In genomic region chr1:2376931-2377672, GRCh38 we compare ENCODE assay signal across 19 cellular contexts. TPM values are rescaled to one million over a fixed set of nuclear protein-coding genes. Genes with fewer than 3 reads are reported as not detected.
DNase-seq lines count a peak whose midpoint lies in the region; ATAC-seq, FAIRE-seq and TF ChIP-seq lines count a peak whose summit lies in the region.
"Had no signal": no experiment of that assay in that cellular context is flagged by ENCODE, and none has a peak within 500 bp of the region (broad histone marks: within the 10 kb centered on the region; RNA-seq: fewer than 3 reads in every experiment).

No MANE protein-coding gene starts in this region.

- H3K4me1 ChIP-seq in heart left ventricle (peaks cover 0 to 14% (median 8%) of the 10 kb centered on the region in 12 donors), H1 (replicated peaks in 1 of 4; ENCODE audit: control insufficient read depth in 3 of 4, insufficient read depth in 4 of 4, low read length in 3 of 4) (peaks cover 0 to 2% (median under 1%) of the 10 kb centered on the region in 4 experiments; a peak in 3 of 7 replicates), upper lobe of right lung (peaks cover 5% of the 10 kb centered on the region)

- POLR2A ChIA-PET in H1 (lab: Charles Lee; ENCODE audit: partially characterized antibody) = interaction anchor here (0.9 to 5.0 kb wide), 3 partner anchors 30 to 182 kb away, joined by 4 to 16 read pairs (median 4); partner anchors contain the start of gene FAAP20

- no peak for ATAC-seq in heart left ventricle
- no peak for ATAC-seq in upper lobe of right lung
- no peak for ATAC-seq in stimulated activated naive CD8-positive, alpha-beta T cell treated with anti-CD3 and anti-CD28 coated beads, Interleukin-15, Interleukin-2, amounts not matched to agents 100 U/mL and 50 U/mL, for 24 hours

- intact Hi-C loops in heart left ventricle (cut with DNase I) = loop anchor here in 2 of 10 donors (5.0 kb wide), 2 partner anchors 45 to 55 kb away; no protein-coding TSS in a partner anchor
- intact Hi-C loops in cardiac septum (cut with DNase I) = no loop called here
- intact Hi-C loops in upper lobe of right lung (cut with DNase I) = no loop called here

- H2BK5ac ChIP-seq in H1 (ENCODE audit: low read depth, low read length) = peak overlapping the region; percentile 52; the same call in 1 of the 2 replicates

- H4K8ac ChIP-seq in H1 (ENCODE audit: extremely low read depth, insufficient read depth, low read length) = no peak overlapping the region; the same call in 1 of the 2 replicates

- no peaks in the 10 kb centered on the region for H3K9me3 ChIP-seq in heart left ventricle
- H3K9me3 ChIP-seq in H1 (ENCODE audit: insufficient read depth in 2 of 2, low read depth in 1 of 2, low read length in 1 of 2) = no peaks in the 10 kb centered on the region
- H3K9me3 ChIP-seq in upper lobe of right lung = no peaks in the 10 kb centered on the region
- H3K9me3 ChIP-seq: Peyer's patch had no signal

- FAIRE-seq in H1 (lab: Jason Lieb, UNC) = no peak
- no peak for FAIRE-seq in urothelium cell line (lab: Jason Lieb, UNC)

- H3K36me3 ChIP-seq in heart left ventricle = peaks cover 0 to 3% (median 0%) of the 10 kb centered on the region in 9 donors
- H3K36me3 ChIP-seq in H1 (ENCODE audit: control insufficient read depth in 2 of 4, insufficient read depth in 4 of 4, low read length in 3 of 4) = no peaks in the 10 kb centered on the region
- no peaks in the 10 kb centered on the region for H3K36me3 ChIP-seq in upper lobe of right lung
- H3K36me3 ChIP-seq: Peyer's patch had no signal

- no peak for TF ChIP-seq POLR2A in heart left ventricle (IDR thresholded peaks at IDR 0.05)
- TF ChIP-seq POLR2A in H1 (IDR thresholded peaks at IDR 0.05; ENCODE audit: control extremely low read depth in 1 of 2, low read depth in 2 of 2, low read length in 2 of 2) = no peak

- H3K9ac ChIP-seq in H1 (replicated peaks in 1 of 4; ENCODE audit: extremely low read depth in 1 of 4, low read depth in 3 of 4, low read length in 3 of 4) = no peak overlapping the region

- no peak overlapping the region for H3K4ac ChIP-seq in H1 (replicated peaks; ENCODE audit: insufficient read length, low read depth, low read length)

- H3K27me3 Mint-ChIP-seq in nephron progenitor cell (ENCODE audit: low read depth, poor library complexity) = no peaks in the 10 kb centered on the region
- H3K27me3 Mint-ChIP-seq: CD4-positive, CD25-positive, alpha-beta regulatory T cell had no signal

- no peaks in the 10 kb centered on the region for H3K9me3 Mint-ChIP-seq in nephron progenitor cell
- H3K9me3 Mint-ChIP-seq: CD4-positive, CD25-positive, alpha-beta regulatory T cell had no signal

- no peak overlapping the region for H2BK120ac ChIP-seq in H1 (replicated peaks; ENCODE audit: low read depth, low read length)

- H3K79me2 ChIP-seq in H1 (ENCODE audit: control insufficient read depth in 1 of 2, insufficient read depth in 2 of 2, low read length in 2 of 2) = no peaks in the 10 kb centered on the region

- H3K27me3 ChIP-seq in heart left ventricle = no peaks in the 10 kb centered on the region
- H3K27me3 ChIP-seq in H1 (replicated peaks in 1 of 4; ENCODE audit: control insufficient read depth in 3 of 4, extremely low read depth in 1 of 4, insufficient read depth in 3 of 4, low read length in 3 of 4) = no peaks in the 10 kb centered on the region
- no peaks in the 10 kb centered on the region for H3K27me3 ChIP-seq in upper lobe of right lung
- H3K27me3 ChIP-seq: Peyer's patch had no signal

- no peak overlapping the region for H3K23ac ChIP-seq in H1 (ENCODE audit: insufficient read length)

- H3K79me1 ChIP-seq in H1 (ENCODE audit: low read depth, low read length) = no peaks in the 10 kb centered on the region

- no peak overlapping the region for H2AFZ ChIP-seq in H1 (ENCODE audit: low read length)

- H3K36me3 Mint-ChIP-seq in nephron progenitor cell (ENCODE audit: low read depth) = no peaks in the 10 kb centered on the region
- H3K36me3 Mint-ChIP-seq: CD4-positive, CD25-positive, alpha-beta regulatory T cell had no signal

- H4K20me1 ChIP-seq in H1 (replicated peaks in 1 of 2; ENCODE audit: control insufficient read depth in 1 of 2, insufficient read depth in 2 of 2, low read length in 2 of 2) = no peaks in the 10 kb centered on the region

- H3K27ac ChIP-seq in heart left ventricle = no peak overlapping the region
- no peak overlapping the region for H3K27ac ChIP-seq in H1 (ENCODE audit: low read depth, low read length)
- no peak overlapping the region for H3K27ac ChIP-seq in upper lobe of right lung
- H3K27ac ChIP-seq: Peyer's patch had no signal

- no peak overlapping the region for H3K4me3 Mint-ChIP-seq in nephron progenitor cell

- TF ChIP-seq CTCF in heart left ventricle (IDR thresholded peaks at IDR 0.05) (no peak), H1 (IDR thresholded peaks at IDR 0.05; ENCODE audit: control extremely low read depth in 1 of 3, insufficient read depth in 1 of 3, low read depth in 1 of 3, low read length in 3 of 3) (no peak), nephron progenitor cell (IDR thresholded peaks at IDR 0.05) (no peak), upper lobe of right lung (IDR thresholded peaks at IDR 0.05) (no peak)

- peaks cover 13% of the 10 kb centered on the region for H3K4me1 Mint-ChIP-seq in nephron progenitor cell

- TF ChIP-seq RAD21 in H1 (IDR thresholded peaks at IDR 0.05 in 1 of 2, conservative IDR thresholded peaks at IDR 0.05 in 1 of 2; ENCODE audit: low read depth in 2 of 2, low read length in 2 of 2) = no peak

- H2BK20ac ChIP-seq in H1 (ENCODE audit: low read length) = no peak overlapping the region

- H2BK15ac ChIP-seq in H1 (ENCODE audit: low read length) = no peak overlapping the region

- DNase-seq in heart left ventricle (peak in 3 of 5 donors; percentile 19 to 61 (median 23)), cardiac septum (ENCODE audit: low spot score) (no peak), H1 (ENCODE audit: low read depth in 1 of 2, low spot score in 2 of 2) (no peak), nephron progenitor cell (peak; percentile 0), upper lobe of right lung (peak; percentile 60), urothelium cell line (ENCODE audit: low spot score) (no peak), NCI-H187 treated with DMSO at 0.1 percent for 48 hours (lab: John Stamatoyannopoulos, UW) (no peak)
- no peak for DNase-seq in stimulated activated naive CD8-positive, alpha-beta T cell treated with anti-CD3 and anti-CD28 coated beads, Interleukin-15, Interleukin-2, amounts not matched to agents 100 U/mL and 50 U/mL, for 24 hours
- DNase-seq: AML-193; CD4-positive, CD25-positive, alpha-beta regulatory T cell; DND-41; GF-D8; Karpas-422; MM.1S; NCI-H1105 treated with DMSO at 0.1 percent for 48 hours; NCI-H187; NCI-H2171 treated with DMSO at 0.1 percent for 48 hours; NCI-H82 had no signal

- no peak overlapping the region for H3K56ac ChIP-seq in H1 (replicated peaks; ENCODE audit: insufficient read length, low read depth, low read length)

- no peak overlapping the region for H3K18ac ChIP-seq in H1 (ENCODE audit: extremely low read depth, low read length)

- no peak overlapping the region for H4K5ac ChIP-seq in H1 (ENCODE audit: insufficient read length, low read depth, low read length)

- H3K4me3 ChIP-seq in heart left ventricle = no peak overlapping the region
- no peak overlapping the region for H3K4me3 ChIP-seq in H1 (ENCODE audit: extremely low read depth in 1 of 4, insufficient read depth in 2 of 4, low read depth in 3 of 4, low read length in 4 of 4)
- H3K4me3 ChIP-seq in upper lobe of right lung = no peak overlapping the region
- H3K4me3 ChIP-seq: Peyer's patch had no signal

- H3K27ac Mint-ChIP-seq in nephron progenitor cell = no peak overlapping the region
- H3K27ac Mint-ChIP-seq: CD4-positive, CD25-positive, alpha-beta regulatory T cell had no signal

- H2BK12ac ChIP-seq in H1 (ENCODE audit: low read depth, low read length) = no peak overlapping the region; the same call in 1 of the 2 replicates

- WGBS in heart left ventricle, 4 donors = 79 to 91% (median 86%) methylated on average over 22 to 25 of the region's 25 CpGs
- WGBS in H1 (ENCODE audit: extremely low coverage in 1 of 2, insufficient coverage in 1 of 2, insufficient read length in 1 of 2, insufficient replicate concordance in 2 of 2, low coverage in 1 of 2, low lambda C conversion rate in 2 of 2, missing lambda C conversion rate in 1 of 2), 2 experiments = 84% methylated on average over 19 of the region's 25 CpGs; no CpG with 5 or more reads in 1 of the 2 experiments

- H2AK5ac ChIP-seq in H1 (ENCODE audit: low read depth, low read length) = no peak overlapping the region

- H3K14ac ChIP-seq in H1 (ENCODE audit: insufficient read length) = no peak overlapping the region

- no peak overlapping the region for H4K91ac ChIP-seq in H1 (replicated peaks; ENCODE audit: insufficient read length, low read length)

- no peak overlapping the region for H3K4me2 ChIP-seq in H1 (ENCODE audit: insufficient read depth in 1 of 2, low read depth in 2 of 2, low read length in 2 of 2)

- CTCF ChIA-PET in H1 (lab: Charles Lee; ENCODE audit: partially characterized antibody) = interaction anchor here (0.7 to 2.5 kb wide), 6 partner anchors 34 to 182 kb away, joined by 3 to 15 read pairs (median 4); partner anchors contain the start of gene FAAP20

- TF ChIP-seq EP300 in H1 (IDR thresholded peaks at IDR 0.05; ENCODE audit: borderline replicate concordance in 1 of 2, low read depth in 2 of 2, low read length in 2 of 2) = no peak

- no peaks in the 10 kb centered on the region for H3K23me2 ChIP-seq in H1 (ENCODE audit: low read depth, low read length)

RNA-seq across cellular contexts. Expression of gene MORN1, which starts 14.3 kb away (rescaled TPM):
- 1 to 10 TPM; 2.4 to 8.2 (median 3.8) TPM for total RNA-seq in heart left ventricle
- 1 to 10 TPM; 2.2 to 4.0 TPM for polyA plus RNA-seq in heart left ventricle
- 3.6 TPM for total RNA-seq in cardiac septum
- 9.1 and 10.5 TPM in 2 replicates for total RNA-seq in H1 (2021; fragmentation: NEBNext Ultra II Directional; extraction: Animal tissue kit (Norgen Biotek cat#: 25700))
- 5.0 and 7.6 TPM in 2 replicates for polyA plus RNA-seq in H1 (2011; rRNA removed)
- polyA plus RNA-seq in H1 (2011; cell fraction: cytosol; rRNA removed) = 6.9 TPM
- 15.8 TPM for polyA plus RNA-seq in H1 (2011; cell fraction: nucleus; rRNA removed)
- polyA plus RNA-seq in H1 (2012, experiment 1 of 2) = 4.3 to 8.9 TPM (median 7.8 TPM) in 4 replicates
- 2.9 TPM for polyA plus RNA-seq in H1 (2012, experiment 2 of 2)
- 3.5 TPM for polyA plus RNA-seq in H1 (2013, experiment 1 of 2)
- 3.7 TPM for polyA plus RNA-seq in H1 (2013, experiment 2 of 2)
- polyA minus RNA-seq in H1 (2011; rRNA and poly(A)+ RNA removed) = 9.2 and 11.9 TPM in 2 replicates
- 7.9 TPM for polyA minus RNA-seq in H1 (2011; cell fraction: cytosol; rRNA and poly(A)+ RNA removed)
- polyA minus RNA-seq in H1 (2011; cell fraction: nucleus; rRNA and poly(A)+ RNA removed) = 14.4 TPM
- total RNA-seq in upper lobe of right lung = 9.0 TPM

RNA-seq across cellular contexts. Expression of gene RER1, which starts 14.5 kb away (rescaled TPM):
- total RNA-seq in heart left ventricle (100 to 1,000 TPM in 3 of 9 donors, 10 to 100 TPM in 6; 47.1 to 124 (median 78.3) TPM), cardiac septum (81.9 TPM), upper lobe of right lung (118 TPM)
- polyA plus RNA-seq in heart left ventricle (10 to 100 TPM; 43.3 to 92.4 TPM), H1 (2011; rRNA removed) (120 and 134 TPM in 2 replicates)
- total RNA-seq in H1 (2021; fragmentation: NEBNext Ultra II Directional; extraction: Animal tissue kit (Norgen Biotek cat#: 25700)) = 92.0 and 102 TPM in 2 replicates
- polyA plus RNA-seq in H1 (2011; cell fraction: cytosol; rRNA removed) = 93.7 TPM
- polyA plus RNA-seq in H1 (2011; cell fraction: nucleus; rRNA removed) = 63.8 TPM
- polyA plus RNA-seq in H1 (2012, experiment 1 of 2) = 70.3 to 94.7 TPM (median 80.1 TPM) in 4 replicates
- 37.7 TPM for polyA plus RNA-seq in H1 (2012, experiment 2 of 2)
- polyA plus RNA-seq in H1 (2013, experiment 1 of 2) = 96.9 TPM
- polyA plus RNA-seq in H1 (2013, experiment 2 of 2) = 106 TPM
- polyA minus RNA-seq in H1 (2011; rRNA and poly(A)+ RNA removed) = 133 and 151 TPM in 2 replicates
- 34.6 TPM for polyA minus RNA-seq in H1 (2011; cell fraction: cytosol; rRNA and poly(A)+ RNA removed)
- polyA minus RNA-seq in H1 (2011; cell fraction: nucleus; rRNA and poly(A)+ RNA removed) = 20.3 TPM

RNA-seq across cellular contexts. Expression of gene PEX10, which starts 35.3 kb away (rescaled TPM):
- total RNA-seq in heart left ventricle (10 to 100 TPM; 17.2 to 26.5 (median 18.9) TPM), cardiac septum (18.1 TPM), upper lobe of right lung (14.6 TPM)
- polyA plus RNA-seq in heart left ventricle (10 to 100 TPM; 14.7 to 18.6 TPM), H1 (2011; rRNA removed) (26.9 and 37.3 TPM in 2 replicates)
- 24.3 and 24.7 TPM in 2 replicates for total RNA-seq in H1 (2021; fragmentation: NEBNext Ultra II Directional; extraction: Animal tissue kit (Norgen Biotek cat#: 25700))
- 29.9 TPM for polyA plus RNA-seq in H1 (2011; cell fraction: cytosol; rRNA removed)
- 42.6 TPM for polyA plus RNA-seq in H1 (2011; cell fraction: nucleus; rRNA removed)
- polyA plus RNA-seq in H1 (2012, experiment 1 of 2) = 16.5 to 25.6 TPM (median 24.1 TPM) in 4 replicates
- polyA plus RNA-seq in H1 (2012, experiment 2 of 2) = 26.0 TPM
- 13.3 TPM for polyA plus RNA-seq in H1 (2013, experiment 1 of 2)
- polyA plus RNA-seq in H1 (2013, experiment 2 of 2) = 13.7 TPM
- 10.7 and 13.6 TPM in 2 replicates for polyA minus RNA-seq in H1 (2011; rRNA and poly(A)+ RNA removed)
- polyA minus RNA-seq in H1 (2011; cell fraction: cytosol; rRNA and poly(A)+ RNA removed) = 19.8 TPM
- 22.3 TPM for polyA minus RNA-seq in H1 (2011; cell fraction: nucleus; rRNA and poly(A)+ RNA removed)

Comparison
In these comparisons a context has a peak if more than half of its experiments do, and no peak if none do; other contexts are left out.
1. DNase-seq: peak in heart left ventricle (3 of 5), nephron progenitor cell (single experiment) and upper lobe of right lung (single experiment); none in cardiac septum (single experiment), H1 (0 of 2), urothelium cell line (single experiment), stimulated activated naive CD8-positive, alpha-beta T cell treated with anti-CD3 and anti-CD28 coated beads, Interleukin-15, Interleukin-2, amounts not matched to agents 100 U/mL and 50 U/mL, for 24 hours (single experiment) and NCI-H187 treated with DMSO at 0.1 percent for 48 hours (single experiment).